ENCODE assay signal across 21 cellular contexts in genomic region chr1:68904472-68904871, GRCh38.
DNase-seq lines count a peak whose midpoint lies in the region; FAIRE-seq and TF ChIP-seq lines count a peak whose summit lies in the region.
"Had no signal": no experiment of that assay in that cellular context is flagged by ENCODE, and none has a peak within 500 bp of the region (broad histone marks: within the 10 kb centered on the region; RNA-seq: fewer than 3 reads in every experiment).

No MANE protein-coding gene starts in this region.

- H4K20me1 ChIP-seq in fibroblast of lung (ENCODE audit: control insufficient read depth, extremely low read depth, insufficient read depth, low read length) (no peaks in the 10 kb centered on the region), neural progenitor cell (ENCODE audit: low read depth) (no peaks in the 10 kb centered on the region)

- TF ChIP-seq CTCF in fibroblast of lung (conservative IDR thresholded peaks at IDR 0.05 in 1 of 2, IDR thresholded peaks at IDR 0.05 in 1 of 2; ENCODE audit: low read depth in 1 of 2, low read length in 2 of 2), result no peak
- TF ChIP-seq CTCF in neural progenitor cell (IDR thresholded peaks at IDR 0.05), result no peak
- no peak for TF ChIP-seq CTCF in vagina (IDR thresholded peaks at IDR 0.05)

- H3K4me3 Mint-ChIP-seq in neural progenitor cell, result no peak overlapping the region
- no peak overlapping the region for H3K4me3 Mint-ChIP-seq in activated CD4-positive, alpha-beta T cell treated with anti-CD3 and anti-CD28 coated beads, Interleukin-2, amount 10 ng/mL, durations not matched to agents 24 days and 14 days
- H3K4me3 Mint-ChIP-seq: nephron; T-helper 1 cell treated with Interleukin-12 subunit alpha and Interleukin-12 subunit beta and Interleukin-4 antibody, amounts not matched to agents 30 μg/mL and 1 μg/mL, for 36 hours had no signal

- H3K27me3 ChIP-seq in fibroblast of lung (ENCODE audit: control insufficient read depth, insufficient read depth, low read length), result no peaks in the 10 kb centered on the region
- H3K27me3 ChIP-seq in neural progenitor cell, result no peaks in the 10 kb centered on the region
- no peaks in the 10 kb centered on the region for H3K27me3 ChIP-seq in vagina
- H3K27me3 ChIP-seq: right lobe of liver, tibial nerve had no signal

- H3K9ac ChIP-seq in fibroblast of lung (ENCODE audit: insufficient read depth, low read length) (no peak overlapping the region), neural progenitor cell (no peak overlapping the region)

- no peaks in the 10 kb centered on the region for H3K36me3 ChIP-seq in fibroblast of lung (ENCODE audit: control insufficient read depth, insufficient read depth, low read length)
- no peaks in the 10 kb centered on the region for H3K36me3 ChIP-seq in neural progenitor cell
- H3K36me3 ChIP-seq in vagina, result no peaks in the 10 kb centered on the region
- H3K36me3 ChIP-seq: lower lobe of right lung, right lobe of liver, tibial nerve had no signal

- H3K4me1 Mint-ChIP-seq in neural progenitor cell, result peaks cover 14% of the 10 kb centered on the region
- H3K4me1 Mint-ChIP-seq in activated CD4-positive, alpha-beta T cell treated with anti-CD3 and anti-CD28 coated beads, Interleukin-2, amount 10 ng/mL, durations not matched to agents 24 days and 14 days, result no peaks in the 10 kb centered on the region
- H3K4me1 Mint-ChIP-seq: nephron had no signal

- no peak for FAIRE-seq in RCC 7860 (lab: Jason Lieb, UNC)
- FAIRE-seq: endothelial cell of umbilical vein had no signal

- H3K79me2 ChIP-seq in fibroblast of lung (ENCODE audit: control insufficient read depth, insufficient read depth, low read length) (no peaks in the 10 kb centered on the region), neural progenitor cell (ENCODE audit: low read depth) (no peaks in the 10 kb centered on the region)

- H3K4me1 ChIP-seq in fibroblast of lung (ENCODE audit: control insufficient read depth, extremely low read depth, insufficient read depth, low read length) (no peaks in the 10 kb centered on the region), neural progenitor cell (no peaks in the 10 kb centered on the region), vagina (no peaks in the 10 kb centered on the region)
- H3K4me1 ChIP-seq: lower lobe of right lung, right lobe of liver, tibial nerve had no signal

- H3K27ac ChIP-seq in fibroblast of lung (ENCODE audit: insufficient read depth, low read length) (no peak overlapping the region), neural progenitor cell (no peak overlapping the region), vagina (no peak overlapping the region)
- H3K27ac ChIP-seq: lower lobe of right lung, right lobe of liver, tibial nerve had no signal

- H3K4me2 ChIP-seq in fibroblast of lung (ENCODE audit: extremely low read depth, insufficient read depth, low read length) (no peak overlapping the region), neural progenitor cell (no peak overlapping the region)

- H3K27me3 Mint-ChIP-seq in neural progenitor cell (ENCODE audit: insufficient read depth, low read depth), result no peaks in the 10 kb centered on the region
- no peaks in the 10 kb centered on the region for H3K27me3 Mint-ChIP-seq in activated CD4-positive, alpha-beta T cell treated with anti-CD3 and anti-CD28 coated beads, Interleukin-2, amount 10 ng/mL, durations not matched to agents 24 days and 14 days

- H3K9me3 ChIP-seq in fibroblast of lung (ENCODE audit: control insufficient read depth, insufficient read depth, low read depth, low read length) (no peaks in the 10 kb centered on the region), neural progenitor cell (ENCODE audit: low read depth) (no peaks in the 10 kb centered on the region), vagina (no peaks in the 10 kb centered on the region)
- H3K9me3 ChIP-seq: lower lobe of right lung had no signal

- intact Hi-C loops in activated CD4-positive, alpha-beta T cell treated with anti-CD3 and anti-CD28 coated beads, Interleukin-2, amount 10 ng/mL, durations not matched to agents 24 days and 14 days (cut with micrococcal nuclease), result no loop called here
- intact Hi-C loops in vagina (cut with DNase I), result no loop called here
- intact Hi-C loops in posterior vena cava (cut with DNase I), result no loop called here

- H3K36me3 Mint-ChIP-seq in neural progenitor cell, result no peaks in the 10 kb centered on the region
- H3K36me3 Mint-ChIP-seq in activated CD4-positive, alpha-beta T cell treated with anti-CD3 and anti-CD28 coated beads, Interleukin-2, amount 10 ng/mL, durations not matched to agents 24 days and 14 days (ENCODE audit: low read depth), result no peaks in the 10 kb centered on the region

- DNase-seq in DMS53 (lab: John Stamatoyannopoulos, UW) (peak; percentile 77), RCC 7860 (ENCODE audit: low spot score) (peak; percentile 63), fibroblast of lung (ENCODE audit: low read depth in 2 of 2) (peak; percentile 4 to 71), neural progenitor cell (ENCODE audit: low spot score) (peak; percentile 55), vagina (ENCODE audit: extremely low spot score in 2 of 2) (no peak), posterior vena cava (ENCODE audit: low spot score) (no peak)
- no peak for DNase-seq in stimulated activated CD4-positive, alpha-beta T cell treated with anti-CD3 and anti-CD28 coated beads, Interleukin-2, amount 100 ng/mL, for 24 hours
- no peak for DNase-seq in activated CD4-positive, alpha-beta T cell treated with anti-CD3 and anti-CD28 coated beads, Interleukin-2, amount 10 ng/mL, durations not matched to agents 24 days and 14 days
- DNase-seq: activated CD4-positive, alpha-beta T cell treated with anti-CD3 and anti-CD28 coated beads for 1 hour; activated naive CD4-positive, alpha-beta T cell treated with anti-CD3 and anti-CD28 coated beads, Interleukin-2, amount 50 U/mL, for 16 hours; central memory CD4-positive, alpha-beta T cell; Kasumi-1; lower lobe of right lung; NCI-H1694 treated with DMSO at 0.1 percent for 48 hours; NCI-H526 treated with DMSO at 0.1 percent for 48 hours; right lobe of liver; stimulated activated CD4-positive, alpha-beta T cell treated with anti-CD3 and anti-CD28 coated beads, Interleukin-2, amount 100 ng/mL, for 48 hours had no signal

- peaks cover 8% of the 10 kb centered on the region for H3K9me3 Mint-ChIP-seq in neural progenitor cell
- H3K9me3 Mint-ChIP-seq in activated CD4-positive, alpha-beta T cell treated with anti-CD3 and anti-CD28 coated beads, Interleukin-2, amount 10 ng/mL, durations not matched to agents 24 days and 14 days, result peaks cover 6% of the 10 kb centered on the region

- H2AFZ ChIP-seq in fibroblast of lung (ENCODE audit: low read length), result no peak overlapping the region
- H2AFZ ChIP-seq in neural progenitor cell (replicated peaks), result no peak overlapping the region

- TF ChIP-seq POLR2A in vagina (IDR thresholded peaks at IDR 0.05), result no peak

- no peak overlapping the region for H3K4me3 ChIP-seq in fibroblast of lung (replicated peaks in 1 of 4; ENCODE audit: control extremely low read depth in 1 of 4, insufficient read depth in 1 of 4, low read depth in 3 of 4, low read length in 4 of 4)
- no peak overlapping the region for H3K4me3 ChIP-seq in neural progenitor cell
- no peak overlapping the region for H3K4me3 ChIP-seq in vagina
- H3K4me3 ChIP-seq: lower lobe of right lung, right lobe of liver, tibial nerve had no signal

- no peaks in the 10 kb centered on the region for H3F3A ChIP-seq in neural progenitor cell (ENCODE audit: low read depth)

- peak overlapping the region; percentile 28 for H3K27ac Mint-ChIP-seq in neural progenitor cell
- H3K27ac Mint-ChIP-seq in activated CD4-positive, alpha-beta T cell treated with anti-CD3 and anti-CD28 coated beads, Interleukin-2, amount 10 ng/mL, durations not matched to agents 24 days and 14 days, result no peak overlapping the region
- H3K27ac Mint-ChIP-seq: nephron; T-helper 1 cell treated with Interleukin-12 subunit alpha and Interleukin-12 subunit beta and Interleukin-4 antibody, amounts not matched to agents 30 μg/mL and 1 μg/mL, for 36 hours had no signal

Comparison
In these comparisons a context has a peak if more than half of its experiments do, and no peak if none do; other contexts are left out.
1. DNase-seq: peak in DMS53 (single experiment), RCC 7860 (single experiment), fibroblast of lung (2 of 2) and neural progenitor cell (single experiment); none in stimulated activated CD4-positive, alpha-beta T cell treated with anti-CD3 and anti-CD28 coated beads, Interleukin-2, amount 100 ng/mL, for 24 hours (0 of 2), activated CD4-positive, alpha-beta T cell treated with anti-CD3 and anti-CD28 coated beads, Interleukin-2, amount 10 ng/mL, durations not matched to agents 24 days and 14 days (single experiment), vagina (0 of 2) and posterior vena cava (single experiment).